Comparison of ENCODE assay signal across 2 cellular contexts in the genomic region with DNA sequence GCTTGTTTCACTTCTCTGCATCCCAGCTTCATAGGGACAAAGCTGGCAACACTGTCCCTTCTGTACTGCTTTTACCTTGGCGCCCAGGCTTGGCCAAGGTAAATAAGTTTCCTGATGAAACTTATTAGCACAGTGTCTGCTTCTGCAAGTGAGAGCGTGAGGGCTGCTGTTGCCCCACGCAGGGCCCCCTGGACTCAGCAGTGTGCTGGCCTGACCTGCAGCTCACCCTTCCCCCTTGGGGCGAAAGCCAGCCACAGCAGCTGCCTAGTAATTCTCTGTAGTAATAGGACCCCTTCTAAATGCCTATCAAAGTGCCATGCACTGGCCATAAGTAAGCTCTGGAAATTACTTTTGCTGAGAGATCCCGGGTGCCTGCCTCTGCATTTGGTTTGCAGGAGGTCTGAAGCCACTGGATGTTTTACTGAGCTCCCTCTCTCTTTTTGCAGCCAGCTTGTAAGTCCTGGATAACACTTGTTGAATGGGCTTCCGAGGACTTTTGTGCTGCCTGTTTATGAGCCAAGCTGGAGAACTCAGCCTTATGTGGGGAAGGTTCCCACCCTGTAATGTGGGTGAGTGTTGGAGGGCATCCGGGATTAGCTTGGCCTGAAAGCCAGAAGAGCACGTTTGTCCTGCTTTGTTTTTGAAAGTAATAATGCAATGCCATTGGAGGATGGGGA.
TF ChIP-seq lines count a peak whose summit lies in the region.

No MANE protein-coding gene starts in this region.

TF ChIP-seq in SK-N-SH treated with all-trans-retinoic acid at 6 μM for 48 hours, 23 proteins besides CTCF, POLR2A, EP300 and RAD21 (continued from another document):
- TF ChIP-seq, protein P1, sequence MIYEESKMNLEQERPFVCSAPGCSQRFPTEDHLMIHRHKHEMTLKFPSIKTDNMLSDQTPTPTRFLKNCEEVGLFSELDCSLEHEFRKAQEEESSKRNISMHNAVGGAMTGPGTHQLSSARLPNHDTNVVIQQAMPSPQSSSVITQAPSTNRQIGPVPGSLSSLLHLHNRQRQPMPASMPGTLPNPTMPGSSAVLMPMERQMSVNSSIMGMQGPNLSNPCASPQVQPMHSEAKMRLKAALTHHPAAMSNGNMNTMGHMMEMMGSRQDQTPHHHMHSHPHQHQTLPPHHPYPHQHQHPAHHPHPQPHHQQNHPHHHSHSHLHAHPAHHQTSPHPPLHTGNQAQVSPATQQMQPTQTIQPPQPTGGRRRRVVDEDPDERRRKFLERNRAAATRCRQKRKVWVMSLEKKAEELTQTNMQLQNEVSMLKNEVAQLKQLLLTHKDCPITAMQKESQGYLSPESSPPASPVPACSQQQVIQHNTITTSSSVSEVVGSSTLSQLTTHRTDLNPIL (CRISPR knock-in tag; IDR thresholded peaks at IDR 0.05; ENCODE audit: low read depth), result no peak
- TF ChIP-seq, protein P2, sequence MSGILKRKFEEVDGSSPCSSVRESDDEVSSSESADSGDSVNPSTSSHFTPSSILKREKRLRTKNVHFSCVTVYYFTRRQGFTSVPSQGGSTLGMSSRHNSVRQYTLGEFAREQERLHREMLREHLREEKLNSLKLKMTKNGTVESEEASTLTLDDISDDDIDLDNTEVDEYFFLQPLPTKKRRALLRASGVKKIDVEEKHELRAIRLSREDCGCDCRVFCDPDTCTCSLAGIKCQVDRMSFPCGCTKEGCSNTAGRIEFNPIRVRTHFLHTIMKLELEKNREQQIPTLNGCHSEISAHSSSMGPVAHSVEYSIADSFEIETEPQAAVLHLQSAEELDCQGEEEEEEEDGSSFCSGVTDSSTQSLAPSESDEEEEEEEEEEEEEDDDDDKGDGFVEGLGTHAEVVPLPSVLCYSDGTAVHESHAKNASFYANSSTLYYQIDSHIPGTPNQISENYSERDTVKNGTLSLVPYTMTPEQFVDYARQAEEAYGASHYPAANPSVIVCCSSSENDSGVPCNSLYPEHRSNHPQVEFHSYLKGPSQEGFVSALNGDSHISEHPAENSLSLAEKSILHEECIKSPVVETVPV (CRISPR knock-in tag; IDR thresholded peaks at IDR 0.05), result no peak
TF ChIP-seq in SK-N-SH treated with all-trans-retinoic acid at 6 μM for 48 hours: peak in this region for 0.

TF ChIP-seq in SK-N-SH, 30 proteins besides CTCF, POLR2A, EP300 and RAD21 (continued from another document):
- TF ChIP-seq, protein P3, sequence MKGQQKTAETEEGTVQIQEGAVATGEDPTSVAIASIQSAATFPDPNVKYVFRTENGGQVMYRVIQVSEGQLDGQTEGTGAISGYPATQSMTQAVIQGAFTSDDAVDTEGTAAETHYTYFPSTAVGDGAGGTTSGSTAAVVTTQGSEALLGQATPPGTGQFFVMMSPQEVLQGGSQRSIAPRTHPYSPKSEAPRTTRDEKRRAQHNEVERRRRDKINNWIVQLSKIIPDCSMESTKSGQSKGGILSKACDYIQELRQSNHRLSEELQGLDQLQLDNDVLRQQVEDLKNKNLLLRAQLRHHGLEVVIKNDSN (IDR thresholded peaks at IDR 0.05; ENCODE audit: borderline replicate concordance, low read depth), result no peak
- TF ChIP-seq EZH2phosphoT487 (IDR thresholded peaks at IDR 0.05; ENCODE audit: borderline replicate concordance, low read depth) (no peak), FOXM1 (IDR thresholded peaks at IDR 0.05; ENCODE audit: low read depth) (no peak), POLR2AphosphoS5 (IDR thresholded peaks at IDR 0.05; ENCODE audit: low read depth, low read length) (no peak), GATA2 (CRISPR knock-in tag; IDR thresholded peaks at IDR 0.05) (no peak), SIN3A (IDR thresholded peaks at IDR 0.05; ENCODE audit: borderline replicate concordance, low read depth, low read length) (no peak)
- TF ChIP-seq, protein P4, sequence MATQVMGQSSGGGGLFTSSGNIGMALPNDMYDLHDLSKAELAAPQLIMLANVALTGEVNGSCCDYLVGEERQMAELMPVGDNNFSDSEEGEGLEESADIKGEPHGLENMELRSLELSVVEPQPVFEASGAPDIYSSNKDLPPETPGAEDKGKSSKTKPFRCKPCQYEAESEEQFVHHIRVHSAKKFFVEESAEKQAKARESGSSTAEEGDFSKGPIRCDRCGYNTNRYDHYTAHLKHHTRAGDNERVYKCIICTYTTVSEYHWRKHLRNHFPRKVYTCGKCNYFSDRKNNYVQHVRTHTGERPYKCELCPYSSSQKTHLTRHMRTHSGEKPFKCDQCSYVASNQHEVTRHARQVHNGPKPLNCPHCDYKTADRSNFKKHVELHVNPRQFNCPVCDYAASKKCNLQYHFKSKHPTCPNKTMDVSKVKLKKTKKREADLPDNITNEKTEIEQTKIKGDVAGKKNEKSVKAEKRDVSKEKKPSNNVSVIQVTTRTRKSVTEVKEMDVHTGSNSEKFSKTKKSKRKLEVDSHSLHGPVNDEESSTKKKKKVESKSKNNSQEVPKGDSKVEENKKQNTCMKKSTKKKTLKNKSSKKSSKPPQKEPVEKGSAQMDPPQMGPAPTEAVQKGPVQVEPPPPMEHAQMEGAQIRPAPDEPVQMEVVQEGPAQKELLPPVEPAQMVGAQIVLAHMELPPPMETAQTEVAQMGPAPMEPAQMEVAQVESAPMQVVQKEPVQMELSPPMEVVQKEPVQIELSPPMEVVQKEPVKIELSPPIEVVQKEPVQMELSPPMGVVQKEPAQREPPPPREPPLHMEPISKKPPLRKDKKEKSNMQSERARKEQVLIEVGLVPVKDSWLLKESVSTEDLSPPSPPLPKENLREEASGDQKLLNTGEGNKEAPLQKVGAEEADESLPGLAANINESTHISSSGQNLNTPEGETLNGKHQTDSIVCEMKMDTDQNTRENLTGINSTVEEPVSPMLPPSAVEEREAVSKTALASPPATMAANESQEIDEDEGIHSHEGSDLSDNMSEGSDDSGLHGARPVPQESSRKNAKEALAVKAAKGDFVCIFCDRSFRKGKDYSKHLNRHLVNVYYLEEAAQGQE (IDR thresholded peaks at IDR 0.05; ENCODE audit: low read depth, low read length), result no peak
